8 cellular contexts compared by ENCODE assay signal in the genomic region with DNA sequence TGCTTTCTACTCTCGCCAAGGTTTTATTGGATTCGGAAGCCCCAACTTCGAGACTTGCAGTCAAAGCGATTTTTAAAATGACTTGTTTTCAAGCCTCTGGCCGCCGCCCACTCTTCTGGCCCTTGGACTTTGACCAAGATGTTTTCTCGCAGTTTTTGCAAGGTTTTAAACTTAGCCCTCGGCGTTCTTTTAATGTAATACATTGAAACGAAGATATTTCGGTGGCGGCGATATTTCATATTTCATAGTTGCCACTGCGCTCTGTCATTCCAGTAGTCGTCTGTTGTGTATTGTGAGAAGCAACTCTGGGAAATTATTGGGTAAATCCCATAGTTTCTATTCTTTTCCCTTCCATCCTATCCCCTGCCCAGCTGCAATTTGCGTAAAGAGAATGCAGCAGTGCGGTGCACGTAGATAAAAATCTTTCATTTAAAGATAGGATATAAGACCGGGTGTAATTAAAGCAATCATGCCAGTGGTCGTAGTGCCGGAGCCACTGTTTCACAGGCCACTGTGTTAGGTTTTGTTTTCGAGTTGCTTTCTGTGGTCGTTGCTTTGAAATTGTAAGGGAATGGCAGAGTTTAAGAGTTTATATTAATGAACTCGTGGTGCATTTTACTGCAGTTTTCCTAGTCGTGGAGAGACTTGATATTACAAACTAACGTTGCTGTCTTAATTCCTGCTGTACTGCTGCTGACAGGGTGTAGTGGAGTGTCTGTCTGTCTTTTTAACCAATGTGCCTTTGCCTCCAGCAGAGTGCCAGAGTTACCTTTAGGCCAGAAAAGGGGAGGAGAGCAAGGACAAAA. TPM values are rescaled to one million over a fixed set of nuclear protein-coding genes. Genes with fewer than 3 reads are reported as not detected.
DNase-seq lines count a peak whose midpoint lies in the region; ATAC-seq and TF ChIP-seq lines count a peak whose summit lies in the region.

No MANE protein-coding gene starts in this region.

- DNase-seq in CD8-positive, alpha-beta T cell = peak in 3 of 7 experiments; percentile 3 to 38 (median 32)
- DNase-seq in SJSA1 (ENCODE audit: low read depth in 1 of 2, low spot score in 2 of 2) = peak in 1 of 2 experiments; percentile 32
- DNase-seq in effector memory CD8-positive, alpha-beta T cell = peak in 2 of 3 experiments; percentile 14 to 31
- no peak for DNase-seq in uterus
- DNase-seq in T1000 (lab: John Stamatoyannopoulos, UW) = no peak

- peak overlapping the region; percentile 99 for H3K27ac Mint-ChIP-seq in CD8-positive, alpha-beta T cell
- peak overlapping the region; percentile 99 to 100 for H3K27ac Mint-ChIP-seq in effector memory CD8-positive, alpha-beta T cell

- intact Hi-C loops in CD8-positive, alpha-beta T cell (cut with DNase I, micrococcal nuclease) = loop anchor here (1.0 to 10.0 kb wide), 6 partner anchors 14 to 433 kb away; partner anchors contain the start of genes BIRC3 (in 2 of the 2), ANGPTL5 (in 1 of the 2), CEP126 (in 1 of the 2) and TMEM123 (in 1 of the 2)
- intact Hi-C loops in uterus (cut with DNase I; ENCODE audit: low total_unique reads) = no loop called here

- H3K9me3 Mint-ChIP-seq in CD8-positive, alpha-beta T cell = no peaks in the 10 kb centered on the region
- H3K9me3 Mint-ChIP-seq in effector memory CD8-positive, alpha-beta T cell = no peaks in the 10 kb centered on the region

- CTCF ChIA-PET in CD8-positive, alpha-beta T cell (lab: Charles Lee) = interaction anchor here (0.9 to 3.6 kb wide), 4 partner anchors 19 to 145 kb away, joined by 3 to 12 read pairs (median 8); no protein-coding TSS in a partner anchor

- H3K9me3 ChIP-seq in CD8-positive, alpha-beta T cell (ENCODE audit: low read length) = no peaks in the 10 kb centered on the region
- no peaks in the 10 kb centered on the region for H3K9me3 ChIP-seq in SJSA1 (replicated peaks)
- no peaks in the 10 kb centered on the region for H3K9me3 ChIP-seq in mesodermal cell (ENCODE audit: control insufficient read depth, low read length)
- H3K9me3 ChIP-seq in uterus = no peaks in the 10 kb centered on the region

- H3K4me3 Mint-ChIP-seq in CD8-positive, alpha-beta T cell = peak overlapping the region; percentile 98
- peak overlapping the region; percentile 94 to 98 for H3K4me3 Mint-ChIP-seq in effector memory CD8-positive, alpha-beta T cell

- H3K4me1 ChIP-seq in CD8-positive, alpha-beta T cell (ENCODE audit: insufficient read depth, low read length) = peaks cover 28% of the 10 kb centered on the region
- peaks cover 26% of the 10 kb centered on the region for H3K4me1 ChIP-seq in SJSA1 (replicated peaks)
- peaks cover 15% of the 10 kb centered on the region for H3K4me1 ChIP-seq in mesodermal cell (ENCODE audit: control insufficient read depth, insufficient read depth, low read length, poor library complexity, severe bottlenecking)
- H3K4me1 ChIP-seq in uterus = no peaks in the 10 kb centered on the region

- 1 to 3% methylated on average over 19 to 21 of the region's 26 CpGs for WGBS in mesodermal cell (ENCODE audit: insufficient coverage in 2 of 2), 2 experiments

- peak; percentile 16 for TF ChIP-seq CTCF in CD8-positive, alpha-beta T cell (IDR thresholded peaks at IDR 0.05)
- TF ChIP-seq CTCF in uterus (IDR thresholded peaks at IDR 0.05) = no peak

- POLR2A ChIA-PET in CD8-positive, alpha-beta T cell (lab: Charles Lee) = interaction anchor here (0.8 to 2.2 kb wide), 5 partner anchors 14 to 81 kb away, joined by 3 to 8 read pairs (median 4); no protein-coding TSS in a partner anchor

- peak in 1 of 2 donors; percentile 17 for TF ChIP-seq POLR2A in uterus (IDR thresholded peaks at IDR 0.05)

- H3K27ac ChIP-seq in CD8-positive, alpha-beta T cell (ENCODE audit: low read depth, low read length) = peak overlapping the region; percentile 94
- H3K27ac ChIP-seq in SJSA1 (peak overlapping the region; percentile 99), mesodermal cell (ENCODE audit: low read depth, low read length, severe bottlenecking) (peak overlapping the region; percentile 98), uterus (peak overlapping the region; percentile 99 to 100)

- no peak for ATAC-seq in CD8-positive, alpha-beta T cell
- ATAC-seq in GM19035 (IDR thresholded peaks at IDR 0.05; ENCODE audit: unreplicated experiment) (peak; percentile 28), HG03342 (IDR thresholded peaks at IDR 0.05; ENCODE audit: unreplicated experiment) (peak; percentile 7)
- ATAC-seq in effector memory CD8-positive, alpha-beta T cell (replicated peaks) = no peak

- peaks cover 42% of the 10 kb centered on the region for H3K36me3 Mint-ChIP-seq in CD8-positive, alpha-beta T cell
- H3K36me3 Mint-ChIP-seq in effector memory CD8-positive, alpha-beta T cell (ENCODE audit: insufficient read depth) = peaks cover 49% of the 10 kb centered on the region

- no peaks in the 10 kb centered on the region for H3K36me3 ChIP-seq in CD8-positive, alpha-beta T cell (ENCODE audit: insufficient read depth, low read length)
- H3K36me3 ChIP-seq in SJSA1 (peaks cover 25% of the 10 kb centered on the region), mesodermal cell (ENCODE audit: control insufficient read depth, insufficient read depth, low read length) (peaks cover 26% of the 10 kb centered on the region), uterus (no peaks in the 10 kb centered on the region)

- H3K27me3 Mint-ChIP-seq in CD8-positive, alpha-beta T cell (ENCODE audit: low read depth) = no peaks in the 10 kb centered on the region
- H3K27me3 Mint-ChIP-seq in effector memory CD8-positive, alpha-beta T cell = no peaks in the 10 kb centered on the region

- no peaks in the 10 kb centered on the region for H3K27me3 ChIP-seq in CD8-positive, alpha-beta T cell (ENCODE audit: insufficient read depth, low read length)
- H3K27me3 ChIP-seq in SJSA1 (replicated peaks) = no peaks in the 10 kb centered on the region
- H3K27me3 ChIP-seq in uterus = no peaks in the 10 kb centered on the region

- peaks cover 46% of the 10 kb centered on the region for H3K4me1 Mint-ChIP-seq in CD8-positive, alpha-beta T cell (ENCODE audit: low read depth)
- peaks cover 16 to 38% of the 10 kb centered on the region in 2 donors for H3K4me1 Mint-ChIP-seq in effector memory CD8-positive, alpha-beta T cell (ENCODE audit: low read depth in 2 of 2)

- peak overlapping the region; percentile 60 for H3K4me3 ChIP-seq in CD8-positive, alpha-beta T cell (ENCODE audit: low read depth, low read length)
- peak overlapping the region; percentile 55 for H3K4me3 ChIP-seq in SJSA1
- peak overlapping the region; percentile 89 for H3K4me3 ChIP-seq in mesodermal cell (ENCODE audit: extremely low read depth, insufficient read depth, low read length, poor library complexity, severe bottlenecking)
- peak overlapping the region; percentile 74 to 88 for H3K4me3 ChIP-seq in uterus

RNA-seq across cellular contexts. Expression of gene BIRC2, which starts 0.7 kb away (rescaled TPM):
- total RNA-seq in CD8-positive, alpha-beta T cell = 100 to 1,000 TPM; 161 to 178 TPM
- total RNA-seq in SJSA1 (2014; rRNA removed; shearing (Covaris generic)) = 68.7 and 76.0 TPM in 2 replicates
- 69.0 TPM for polyA plus RNA-seq in mesodermal cell (2013, experiment 1 of 2)
- polyA plus RNA-seq in mesodermal cell (2013, experiment 2 of 2) = 67.0 TPM
- 100 to 1,000 TPM in 1 of 4 donors, 10 to 100 TPM in 3; 40.1 to 106 (median 53.5) TPM for total RNA-seq in uterus

RNA-seq across cellular contexts. Expression of gene BIRC3, which starts 30.4 kb away (rescaled TPM):
- total RNA-seq in CD8-positive, alpha-beta T cell = 10 to 100 TPM; 88.0 to 90.4 TPM
- 0.68 and 5.3 TPM in 2 replicates for total RNA-seq in SJSA1 (2014; rRNA removed; shearing (Covaris generic))
- polyA plus RNA-seq in mesodermal cell (2013, experiment 1 of 2) = 0.52 TPM
- polyA plus RNA-seq in mesodermal cell (2013, experiment 2 of 2) = 0.20 TPM
- 100 to 1,000 TPM in 1 of 4 donors, 10 to 100 TPM in 1, 1 to 10 TPM in 2; 1.5 to 102 (median 8.7) TPM for total RNA-seq in uterus

Comparison
In these comparisons a context has a peak if more than half of its experiments do, and no peak if none do; other contexts are left out.
1. ATAC-seq: peak in GM19035 (single experiment) and HG03342 (single experiment); none in CD8-positive, alpha-beta T cell (single experiment) and effector memory CD8-positive, alpha-beta T cell (single experiment).
2. DNase-seq: peak in effector memory CD8-positive, alpha-beta T cell (2 of 3); none in uterus (0 of 2) and T1000 (single experiment).
3. Peak in every context shown above with its lines, with median percentiles within 50 percentile points of each other: H3K27ac ChIP-seq and H3K4me3 ChIP-seq.